8 cellular contexts compared by ENCODE assay signal in the genomic region with DNA sequence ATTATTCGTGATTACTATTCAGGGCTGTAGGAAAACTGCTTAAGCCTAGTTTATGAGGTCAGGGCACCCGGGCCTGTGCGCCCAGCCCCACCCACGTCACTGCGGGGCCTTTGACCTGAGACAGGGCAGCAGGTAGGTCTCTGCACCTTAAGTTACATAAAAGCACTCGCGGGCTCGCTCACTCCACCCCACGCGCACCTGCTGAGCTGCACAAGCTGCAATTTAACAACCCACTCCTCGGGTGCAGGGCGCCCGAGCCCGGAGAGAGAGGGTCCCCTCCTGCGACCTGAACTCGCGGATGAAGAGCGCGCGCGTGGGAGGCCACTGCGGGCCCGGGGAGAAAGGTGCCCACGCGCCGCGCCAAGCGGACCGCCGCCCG. TPM values are rescaled to one million over a fixed set of nuclear protein-coding genes. Genes with fewer than 3 reads are reported as not detected.
DNase-seq lines count a peak whose midpoint lies in the region; FAIRE-seq and TF ChIP-seq lines count a peak whose summit lies in the region.

No MANE protein-coding gene starts in this region.

- FAIRE-seq in D721Med (lab: Jason Lieb, UNC) = no peak

- H3K27me3 ChIP-seq in HUES48 (ENCODE audit: control insufficient read depth, insufficient read depth, low read length) = no peaks in the 10 kb centered on the region

- H3K36me3 Mint-ChIP-seq in brain = peaks cover 29% of the 10 kb centered on the region

- peak overlapping the region; percentile 73 for H3K27ac ChIP-seq in HUES48 (ENCODE audit: low read depth, low read length)
- H3K27ac ChIP-seq in mesodermal cell (ENCODE audit: low read depth, low read length, severe bottlenecking) = no peak overlapping the region
- H3K27ac ChIP-seq in urinary bladder (ENCODE audit: low read depth) = no peak overlapping the region

- peaks cover 13% of the 10 kb centered on the region for H3K27me3 Mint-ChIP-seq in brain

- H3K4me3 ChIP-seq in HUES48 (ENCODE audit: low read depth, low read length) (peak overlapping the region; percentile 87), mesodermal cell (ENCODE audit: extremely low read depth, insufficient read depth, low read length, poor library complexity, severe bottlenecking) (peak overlapping the region; percentile 76), urinary bladder (ENCODE audit: low read depth, low read length) (peak overlapping the region; percentile 98)

- H3K9ac ChIP-seq in HUES48 (ENCODE audit: low read depth, low read length) = peak overlapping the region; percentile 87

- H3K4me3 Mint-ChIP-seq in brain = peak overlapping the region; percentile 85 to 95 (median 91)

- DNase-seq in activated T-cell treated with anti-CD3 and anti-CD28 coated beads for 4 hours (peak; percentile 21), D721Med (ENCODE audit: insufficient read length, low spot score) (no peak), SW480 (ENCODE audit: low spot score) (no peak)
- DNase-seq in activated T-cell treated with anti-CD3 and anti-CD28 coated beads, Interleukin-2, amount 50 U/mL, for 48 hours = no peak

- H3K36me3 ChIP-seq in HUES48 (ENCODE audit: control insufficient read depth, insufficient read depth, low read length) = peaks cover 35% of the 10 kb centered on the region
- H3K36me3 ChIP-seq in mesodermal cell (ENCODE audit: control insufficient read depth, insufficient read depth, low read length) = peaks cover 39% of the 10 kb centered on the region
- H3K36me3 ChIP-seq in urinary bladder (ENCODE audit: insufficient read depth) = no peaks in the 10 kb centered on the region

- H3K9me3 ChIP-seq in HUES48 (ENCODE audit: control insufficient read depth, insufficient read depth, low read length) (no peaks in the 10 kb centered on the region), mesodermal cell (ENCODE audit: control insufficient read depth, low read length) (no peaks in the 10 kb centered on the region)

- H3K4me1 ChIP-seq in HUES48 (ENCODE audit: control insufficient read depth, insufficient read depth, low read length) (peaks cover 15% of the 10 kb centered on the region), mesodermal cell (ENCODE audit: control insufficient read depth, insufficient read depth, low read length, poor library complexity, severe bottlenecking) (peaks cover 21% of the 10 kb centered on the region), urinary bladder (ENCODE audit: insufficient read depth) (peaks cover 3% of the 10 kb centered on the region)

- H3K4me1 Mint-ChIP-seq in brain = peaks cover 39% of the 10 kb centered on the region

- 0 to 1% methylated on average over 20 to 24 of the region's 31 CpGs for WGBS in mesodermal cell (ENCODE audit: insufficient coverage in 2 of 2), 2 experiments
- WGBS in urinary bladder = 1% methylated on average over 31 of the region's 31 CpGs

- peak overlapping the region; percentile 64 to 92 (median 87) for H3K27ac Mint-ChIP-seq in brain

- H3K9me3 Mint-ChIP-seq in brain = peaks cover 0 to 7% (median 0%) of the 10 kb centered on the region in 5 experiments

- TF ChIP-seq CTCF in brain (conservative IDR thresholded peaks at IDR 0.05) = no peak
- TF ChIP-seq CTCF in D721Med (IDR thresholded peaks at IDR 0.05; ENCODE audit: insufficient read depth, missing control alignments) = no peak

RNA-seq across cellular contexts. Expression of a gene that starts 0.5 kb away (rescaled TPM):
- polyA plus RNA-seq in brain (ENCODE audit: insufficient read depth, low read depth, low replicate concordance) (68.0 TPM), urinary bladder (46.3 TPM)
- polyA plus RNA-seq in mesodermal cell (2013, experiment 1 of 2) = 58.3 TPM
- polyA plus RNA-seq in mesodermal cell (2013, experiment 2 of 2) = 55.5 TPM
- total RNA-seq in urinary bladder = 61.6 TPM

RNA-seq across cellular contexts. Expression of a gene that starts 8.7 kb away (rescaled TPM):
- polyA plus RNA-seq in brain (ENCODE audit: insufficient read depth, low read depth, low replicate concordance) (not detected), urinary bladder (not detected)
- not detected for polyA plus RNA-seq in mesodermal cell (2013, experiment 1 of 2)
- polyA plus RNA-seq in mesodermal cell (2013, experiment 2 of 2) = not detected
- not detected for total RNA-seq in urinary bladder

RNA-seq across cellular contexts. Expression of a gene that starts 25.6 kb away (rescaled TPM):
- 4.4 TPM for polyA plus RNA-seq in brain (ENCODE audit: insufficient read depth, low read depth, low replicate concordance)
- 7.4 TPM for polyA plus RNA-seq in mesodermal cell (2013, experiment 1 of 2)
- polyA plus RNA-seq in mesodermal cell (2013, experiment 2 of 2) = 5.2 TPM
- total RNA-seq in urinary bladder = 12.2 TPM
- 12.9 TPM for polyA plus RNA-seq in urinary bladder

RNA-seq across cellular contexts. Expression of a gene that starts 29.4 kb away (rescaled TPM):
- polyA plus RNA-seq in brain (ENCODE audit: insufficient read depth, low read depth, low replicate concordance) = 0.41 TPM
- 2.5 TPM for polyA plus RNA-seq in mesodermal cell (2013, experiment 1 of 2)
- 3.8 TPM for polyA plus RNA-seq in mesodermal cell (2013, experiment 2 of 2)
- 12.8 TPM for total RNA-seq in urinary bladder
- polyA plus RNA-seq in urinary bladder = 14.1 TPM

RNA-seq across cellular contexts. Expression of a gene that starts 35.9 kb away (rescaled TPM):
- polyA plus RNA-seq in brain (ENCODE audit: insufficient read depth, low read depth, low replicate concordance) (808 TPM), urinary bladder (509 TPM)
- polyA plus RNA-seq in mesodermal cell (2013, experiment 1 of 2) = 366 TPM
- polyA plus RNA-seq in mesodermal cell (2013, experiment 2 of 2) = 378 TPM
- total RNA-seq in urinary bladder = 229 TPM
